10 cellular contexts compared by ENCODE assay signal in genomic region chr3:53286727-53287412, GRCh38. TPM values are rescaled to one million over a fixed set of nuclear protein-coding genes. Genes with fewer than 3 reads are reported as not detected.
A peak's percentile ranks its signal among the peaks of the same experiment; 100 is the strongest.
DNase-seq lines count a peak whose midpoint lies in the region; ATAC-seq and TF ChIP-seq lines count a peak whose summit lies in the region.
"Had no signal": no experiment of that assay in that cellular context is flagged by ENCODE, and none has a peak within 500 bp of the region (broad histone marks: within the 10 kb centered on the region; RNA-seq: fewer than 3 reads in every experiment).

No MANE protein-coding gene starts in this region.

- peak overlapping the region; percentile 55; the same call in 1 of the 2 replicates for H3K9ac ChIP-seq in iPS-20b (ENCODE audit: low read depth, low read length)

- no peaks in the 10 kb centered on the region for H3K27me3 Mint-ChIP-seq in activated naive CD4-positive, alpha-beta T cell treated with anti-CD3 and anti-CD28 coated beads for 36 hours (ENCODE audit: low read depth)
- H3K27me3 Mint-ChIP-seq in activated naive CD8-positive, alpha-beta T cell treated with anti-CD3 and anti-CD28 coated beads, Interleukin-2, amount 50 U/mL, for 24 hours, result no peaks in the 10 kb centered on the region
- H3K27me3 Mint-ChIP-seq in stimulated activated naive CD8-positive, alpha-beta T cell treated with anti-CD3 and anti-CD28 coated beads, Interleukin-15, amount 100 ng/mL, for 72 hours, result no peaks in the 10 kb centered on the region
- no peaks in the 10 kb centered on the region for H3K27me3 Mint-ChIP-seq in Calu3 (ENCODE audit: unreplicated experiment)

- no peak overlapping the region for H3K4me3 Mint-ChIP-seq in activated naive CD4-positive, alpha-beta T cell treated with anti-CD3 and anti-CD28 coated beads for 36 hours
- no peak overlapping the region for H3K4me3 Mint-ChIP-seq in activated naive CD8-positive, alpha-beta T cell treated with anti-CD3 and anti-CD28 coated beads, Interleukin-2, amount 50 U/mL, for 24 hours
- no peak overlapping the region for H3K4me3 Mint-ChIP-seq in stimulated activated naive CD8-positive, alpha-beta T cell treated with anti-CD3 and anti-CD28 coated beads, Interleukin-15, amount 100 ng/mL, for 72 hours
- no peak overlapping the region for H3K4me3 Mint-ChIP-seq in Calu3 (ENCODE audit: low read depth, unreplicated experiment)

- peak overlapping the region; percentile 70 for H3K27ac ChIP-seq in iPS-20b (ENCODE audit: low read length)

- H3K36me3 ChIP-seq in iPS-20b (ENCODE audit: insufficient read depth, low read depth, low read length), result peaks cover 40% of the 10 kb centered on the region

- no peaks in the 10 kb centered on the region for H3K27me3 ChIP-seq in iPS-20b (ENCODE audit: insufficient read depth, low read length)

- CTCF ChIA-PET in activated naive CD4-positive, alpha-beta T cell treated with anti-CD3 and anti-CD28 coated beads for 36 hours (lab: Charles Lee), result interaction anchor here (0.7 to 0.9 kb wide), 2 partner anchors 10 to 61 kb away, joined by 3 to 4 read pairs; no protein-coding TSS in a partner anchor
- CTCF ChIA-PET in Calu3 (lab: Charles Lee), result interaction anchor here (0.7 to 1.4 kb wide), 2 partner anchors 16 to 66 kb away, joined by 3 read pairs; no protein-coding TSS in a partner anchor

- no peak for TF ChIP-seq CTCF in Calu3 (IDR thresholded peaks at IDR 0.05; ENCODE audit: unreplicated experiment)

- peaks cover 9% of the 10 kb centered on the region for H3K4me1 Mint-ChIP-seq in activated naive CD4-positive, alpha-beta T cell treated with anti-CD3 and anti-CD28 coated beads for 36 hours (ENCODE audit: low read depth)
- H3K4me1 Mint-ChIP-seq in activated naive CD8-positive, alpha-beta T cell treated with anti-CD3 and anti-CD28 coated beads, Interleukin-2, amount 50 U/mL, for 24 hours, result peaks cover 10% of the 10 kb centered on the region
- peaks cover 14% of the 10 kb centered on the region for H3K4me1 Mint-ChIP-seq in stimulated activated naive CD8-positive, alpha-beta T cell treated with anti-CD3 and anti-CD28 coated beads, Interleukin-15, amount 100 ng/mL, for 72 hours
- no peaks in the 10 kb centered on the region for H3K4me1 Mint-ChIP-seq in Calu3 (ENCODE audit: low read depth, unreplicated experiment)

- H3K27ac Mint-ChIP-seq in activated naive CD4-positive, alpha-beta T cell treated with anti-CD3 and anti-CD28 coated beads for 36 hours, result peak overlapping the region; percentile 51
- H3K27ac Mint-ChIP-seq in activated naive CD8-positive, alpha-beta T cell treated with anti-CD3 and anti-CD28 coated beads, Interleukin-2, amount 50 U/mL, for 24 hours, result peak overlapping the region; percentile 86
- H3K27ac Mint-ChIP-seq in stimulated activated naive CD8-positive, alpha-beta T cell treated with anti-CD3 and anti-CD28 coated beads, Interleukin-15, amount 100 ng/mL, for 72 hours, result peak overlapping the region; percentile 23 to 87
- H3K27ac Mint-ChIP-seq in Calu3 (ENCODE audit: unreplicated experiment), result no peak overlapping the region

- intact Hi-C loops in activated naive CD4-positive, alpha-beta T cell treated with anti-CD3 and anti-CD28 coated beads for 36 hours (cut with micrococcal nuclease), result loop anchor here (2.0 kb wide), 1 partner anchor 32 kb away; no protein-coding TSS in a partner anchor
- intact Hi-C loops in Calu3 (cut with micrococcal nuclease; ENCODE audit: unreplicated experiment), result loop anchor here (5.0 kb wide), 1 partner anchor 65 kb away; no protein-coding TSS in a partner anchor

- peak overlapping the region; percentile 50; the same call in 1 of the 2 replicates for H3K4me3 ChIP-seq in iPS-20b (ENCODE audit: low read length)
- H3K4me3 ChIP-seq: lung had no signal

- H3K9me3 ChIP-seq in iPS-20b (ENCODE audit: insufficient read depth, low read depth, low read length), result no peaks in the 10 kb centered on the region

- peaks cover 18% of the 10 kb centered on the region for H3K36me3 Mint-ChIP-seq in activated naive CD4-positive, alpha-beta T cell treated with anti-CD3 and anti-CD28 coated beads for 36 hours (ENCODE audit: low read depth)
- peaks cover 18% of the 10 kb centered on the region for H3K36me3 Mint-ChIP-seq in activated naive CD8-positive, alpha-beta T cell treated with anti-CD3 and anti-CD28 coated beads, Interleukin-2, amount 50 U/mL, for 24 hours (ENCODE audit: low read depth)
- peaks cover 7% of the 10 kb centered on the region for H3K36me3 Mint-ChIP-seq in Calu3 (ENCODE audit: insufficient read depth, unreplicated experiment)

- no peaks in the 10 kb centered on the region for H3K9me3 Mint-ChIP-seq in activated naive CD4-positive, alpha-beta T cell treated with anti-CD3 and anti-CD28 coated beads for 36 hours
- no peaks in the 10 kb centered on the region for H3K9me3 Mint-ChIP-seq in activated naive CD8-positive, alpha-beta T cell treated with anti-CD3 and anti-CD28 coated beads, Interleukin-2, amount 50 U/mL, for 24 hours
- H3K9me3 Mint-ChIP-seq in stimulated activated naive CD8-positive, alpha-beta T cell treated with anti-CD3 and anti-CD28 coated beads, Interleukin-15, amount 100 ng/mL, for 72 hours, result no peaks in the 10 kb centered on the region
- no peaks in the 10 kb centered on the region for H3K9me3 Mint-ChIP-seq in Calu3 (ENCODE audit: low read depth, unreplicated experiment)

- peaks cover 30% of the 10 kb centered on the region for H3K4me1 ChIP-seq in iPS-20b (ENCODE audit: insufficient read depth, low read length)

- peak; percentile 84 for ATAC-seq in activated naive CD8-positive, alpha-beta T cell treated with anti-CD3 and anti-CD28 coated beads, Interleukin-2, amount 50 U/mL, for 24 hours
- no peak for ATAC-seq in stimulated activated naive CD8-positive, alpha-beta T cell treated with anti-CD3 and anti-CD28 coated beads, Interleukin-15, amount 100 ng/mL, for 72 hours

- no peak for DNase-seq in activated naive CD4-positive, alpha-beta T cell treated with anti-CD3 and anti-CD28 coated beads for 36 hours
- no peak for DNase-seq in activated naive CD4-positive, alpha-beta T cell treated with Interleukin-2 at 50 U/mL for 16 hours
- DNase-seq in activated naive CD8-positive, alpha-beta T cell treated with anti-CD3 and anti-CD28 coated beads, Interleukin-2, amount 50 U/mL, for 24 hours, result no peak
- no peak for DNase-seq in stimulated activated naive CD8-positive, alpha-beta T cell treated with anti-CD3 and anti-CD28 coated beads, Interleukin-15, amount 100 ng/mL, for 72 hours
- DNase-seq in Calu3, result no peak
- DNase-seq in cerebellar cortex (ENCODE audit: low spot score), result no peak
- DNase-seq in NCI-H748 treated with DMSO at 0.1 percent for 48 hours (lab: John Stamatoyannopoulos, UW), result no peak
- DNase-seq: effector memory CD4-positive, alpha-beta T cell had no signal

- no TSS peak for BruUV-seq in Calu3 (replicated peaks; lab: Mats Ljungman, UMichigan)

RNA-seq across cellular contexts. Expression of gene TKT, which starts 31.0 kb away (rescaled TPM):
- 100 to 1,000 TPM; 316 to 322 TPM for total RNA-seq in activated naive CD4-positive, alpha-beta T cell treated with anti-CD3 and anti-CD28 coated beads for 36 hours
- total RNA-seq in Calu3 (2022), result 391 and 446 TPM in 2 replicates
